ENCODE assay signal across 30 cellular contexts in genomic region chr10:83943920-83944319, GRCh38.
"Had no signal": no experiment of that assay in that cellular context is flagged by ENCODE, and none has a peak within 500 bp of the region (broad histone marks: within the 10 kb centered on the region; RNA-seq: fewer than 3 reads in every experiment).

No MANE protein-coding gene starts in this region.

- H3K9me3 Mint-ChIP-seq: activated CD4-positive, alpha-beta memory T cell treated with anti-CD3 and anti-CD28 coated beads, Interleukin-2, amount 10 ng/mL, durations not matched to agents 7 days and 5 days; activated naive CD8-positive, alpha-beta T cell treated with anti-CD3 and anti-CD28 coated beads for 36 hours; activated T-cell treated with anti-CD3 and anti-CD28 coated beads, Interleukin-2, amount 50 U/mL, for 72 hours; activated T-helper 17 cell treated with anti-CD3 and anti-CD28 coated beads, Interleukin-2, amount 50 U/mL, for 72 hours; T-helper 1 cell treated with Interleukin-12 subunit alpha and Interleukin-12 subunit beta and Interleukin-4 antibody, amounts not matched to agents 30 μg/mL and 1 μg/mL, for 36 hours; T-helper 2 cell treated with Interferon-gamma antibody and Interleukin-4, amounts not matched to agents 5 μg/mL and 100 μg/mL, for 36 hours; WTC11 had no signal

- DNase-seq: activated CD4-positive, alpha-beta memory T cell treated with anti-CD3 and anti-CD28 coated beads, Interleukin-2, amount 10 ng/mL, durations not matched to agents 7 days and 5 days; activated CD4-positive, alpha-beta T cell treated with anti-CD3 and anti-CD28 coated beads for 4 hours; activated effector memory CD4-positive, alpha-beta T cell treated with anti-CD3 and anti-CD28 coated beads, Interleukin-2, amount 50 U/mL, for 16 hours; activated naive CD4-positive, alpha-beta T cell; activated naive CD4-positive, alpha-beta T cell treated with anti-CD3 and anti-CD28 coated beads, Interleukin-2, amount 50 U/mL, for 16 hours; activated naive CD8-positive, alpha-beta T cell treated with anti-CD3 and anti-CD28 coated beads for 36 hours; activated T-cell treated with anti-CD3 and anti-CD28 coated beads, Interleukin-2, amount 50 U/mL, for 1 hour; activated T-cell treated with anti-CD3 and anti-CD28 coated beads, Interleukin-2, amount 50 U/mL, for 72 hours; amniotic stem cell; aorta; brain microvascular endothelial cell; central memory CD4-positive, alpha-beta T cell; MV-4-11; NCI-H1092; NCI-H1436 treated with DMSO at 0.1 percent for 48 hours; NCI-H1694 treated with DMSO at 0.1 percent for 48 hours; NCI-H2029; NCI-H510A; NCI-H526; NCI-H748 treated with DMSO at 0.1 percent for 48 hours; NK-92 treated with Interleukin-12 subunit alpha and Interleukin-12 subunit beta, amount 100 ng/mL, for 24 hours; PC-9; Right ventricle myocardium superior; SK-N-SH had no signal

- ATAC-seq: activated CD4-positive, CD25-positive, alpha-beta regulatory T cell treated with anti-CD3 and anti-CD28 coated beads, Interleukin-2, amount 50 U/mL, for 24 hours; activated T-cell treated with anti-CD3 and anti-CD28 coated beads, Interleukin-2, amount 50 U/mL, for 72 hours; activated T-helper 17 cell treated with anti-CD3 and anti-CD28 coated beads, Interleukin-2, amount 50 U/mL, for 72 hours; K562; WTC11 had no signal

- H3K4me3 Mint-ChIP-seq: activated CD4-positive, alpha-beta memory T cell treated with anti-CD3 and anti-CD28 coated beads, Interleukin-2, amount 10 ng/mL, durations not matched to agents 7 days and 5 days; activated naive CD8-positive, alpha-beta T cell treated with anti-CD3 and anti-CD28 coated beads for 36 hours; activated T-cell treated with anti-CD3 and anti-CD28 coated beads, Interleukin-2, amount 50 U/mL, for 72 hours; activated T-helper 17 cell treated with anti-CD3 and anti-CD28 coated beads, Interleukin-2, amount 50 U/mL, for 72 hours; T-helper 1 cell treated with Interleukin-12 subunit alpha and Interleukin-12 subunit beta and Interleukin-4 antibody, amounts not matched to agents 30 μg/mL and 1 μg/mL, for 36 hours; T-helper 2 cell treated with Interferon-gamma antibody and Interleukin-4, amounts not matched to agents 5 μg/mL and 100 μg/mL, for 36 hours; WTC11 had no signal

- H3K4me1 Mint-ChIP-seq: activated CD4-positive, alpha-beta memory T cell treated with anti-CD3 and anti-CD28 coated beads, Interleukin-2, amount 10 ng/mL, durations not matched to agents 7 days and 5 days; activated naive CD8-positive, alpha-beta T cell treated with anti-CD3 and anti-CD28 coated beads for 36 hours; activated T-helper 17 cell treated with anti-CD3 and anti-CD28 coated beads, Interleukin-2, amount 50 U/mL, for 72 hours had no signal

- H3K36me3 Mint-ChIP-seq: activated naive CD8-positive, alpha-beta T cell treated with anti-CD3 and anti-CD28 coated beads for 36 hours; WTC11 had no signal

- H3K27ac Mint-ChIP-seq: activated CD4-positive, alpha-beta memory T cell treated with anti-CD3 and anti-CD28 coated beads, Interleukin-2, amount 10 ng/mL, durations not matched to agents 7 days and 5 days; activated naive CD8-positive, alpha-beta T cell treated with anti-CD3 and anti-CD28 coated beads for 36 hours; activated T-cell treated with anti-CD3 and anti-CD28 coated beads, Interleukin-2, amount 50 U/mL, for 72 hours; activated T-helper 17 cell treated with anti-CD3 and anti-CD28 coated beads, Interleukin-2, amount 50 U/mL, for 72 hours; T-helper 1 cell treated with Interleukin-12 subunit alpha and Interleukin-12 subunit beta and Interleukin-4 antibody, amounts not matched to agents 30 μg/mL and 1 μg/mL, for 36 hours; T-helper 2 cell treated with Interferon-gamma antibody and Interleukin-4, amounts not matched to agents 5 μg/mL and 100 μg/mL, for 36 hours; WTC11 had no signal
